Comparison of ENCODE assay signal across 10 cellular contexts in genomic region chr9:121929893-121930875, GRCh38.
DNase-seq lines count a peak whose midpoint lies in the region; ATAC-seq and TF ChIP-seq lines count a peak whose summit lies in the region.
"Had no signal": no experiment of that assay in that cellular context is flagged by ENCODE, and none has a peak within 500 bp of the region (broad histone marks: within the 10 kb centered on the region; RNA-seq: fewer than 3 reads in every experiment).

No MANE protein-coding gene starts in this region.

- no peaks in the 10 kb centered on the region for H3K27me3 Mint-ChIP-seq in GM23338 (ENCODE audit: insufficient read depth, low read depth, poor library complexity)
- H3K27me3 Mint-ChIP-seq: natural killer cell treated with Interleukin-12 subunit alpha and Interleukin-12 subunit beta and Interleukin-15 and Interleukin-18, amount 100 ng/mL, for 72 hours had no signal

- H2AFZ ChIP-seq in DND-41 (ENCODE audit: low read depth, low read length), result no peak overlapping the region
- H2AFZ ChIP-seq in GM23338, result peak overlapping the region; percentile 49; the same call in 1 of the 2 replicates

- H3F3A ChIP-seq in GM23338 (replicated peaks; ENCODE audit: low read depth), result no peaks in the 10 kb centered on the region

- H3K4me2 ChIP-seq in DND-41 (ENCODE audit: insufficient read depth, low read length), result no peak overlapping the region
- no peak overlapping the region for H3K4me2 ChIP-seq in GM23338

- H3K9me2 ChIP-seq in GM23338 (ENCODE audit: insufficient read depth), result no peaks in the 10 kb centered on the region

- H3K4me1 ChIP-seq in DND-41 (ENCODE audit: insufficient read depth, low read length) (no peaks in the 10 kb centered on the region), GM23338 (ENCODE audit: insufficient read depth) (no peaks in the 10 kb centered on the region), body of pancreas (no peaks in the 10 kb centered on the region)

- TF ChIP-seq POLR2A in body of pancreas (IDR thresholded peaks at IDR 0.05), result no peak

- intact Hi-C loops in body of pancreas (cut with DNase I), result no loop called here

- no peaks in the 10 kb centered on the region for H3K9me3 Mint-ChIP-seq in GM23338
- H3K9me3 Mint-ChIP-seq: natural killer cell treated with Interleukin-12 subunit alpha and Interleukin-12 subunit beta and Interleukin-15 and Interleukin-18, amount 100 ng/mL, for 72 hours had no signal

- H3K4me3 ChIP-seq in DND-41 (ENCODE audit: low read depth in 1 of 2, low read length in 2 of 2) (no peak overlapping the region), GM23338 (no peak overlapping the region), WI38 (ENCODE audit: low read depth, low read length) (no peak overlapping the region), body of pancreas (no peak overlapping the region)

- 81 to 82% methylated on average over 10 to 12 of the region's 12 CpGs for WGBS in body of pancreas, 2 donors

- ATAC-seq in DND-41 (ENCODE audit: insufficient read depth, low read depth) (no peak), GM23338 (peak; percentile 97), HG03175 (IDR thresholded peaks at IDR 0.05; ENCODE audit: unreplicated experiment) (no peak), body of pancreas (no peak), GM21447 (IDR thresholded peaks at IDR 0.05; ENCODE audit: unreplicated experiment) (no peak)
- ATAC-seq: natural killer cell treated with Interleukin-12 subunit alpha and Interleukin-12 subunit beta and Interleukin-15 and Interleukin-18, amount 100 ng/mL, for 72 hours; stimulated activated naive CD8-positive, alpha-beta T cell treated with anti-CD3 and anti-CD28 coated beads, Interleukin-15, Interleukin-2, amounts not matched to agents 100 U/mL and 50 U/mL, for 24 hours had no signal

- H3K9me3 ChIP-seq in DND-41 (ENCODE audit: insufficient read depth, low read length, severe bottlenecking), result no peaks in the 10 kb centered on the region
- H3K9me3 ChIP-seq in body of pancreas, result no peaks in the 10 kb centered on the region

- H3K4me1 Mint-ChIP-seq in GM23338, result peaks cover 5% of the 10 kb centered on the region

- H3K79me2 ChIP-seq in DND-41 (ENCODE audit: insufficient read depth, low read length), result no peaks in the 10 kb centered on the region
- no peaks in the 10 kb centered on the region for H3K79me2 ChIP-seq in GM23338 (replicated peaks; ENCODE audit: insufficient read depth)

- no peak overlapping the region for H3K27ac Mint-ChIP-seq in GM23338
- H3K27ac Mint-ChIP-seq: natural killer cell treated with Interleukin-12 subunit alpha and Interleukin-12 subunit beta and Interleukin-15 and Interleukin-18, amount 100 ng/mL, for 72 hours had no signal

- H3K36me3 Mint-ChIP-seq in GM23338 (ENCODE audit: low read depth), result no peaks in the 10 kb centered on the region
- H3K36me3 Mint-ChIP-seq: natural killer cell treated with Interleukin-12 subunit alpha and Interleukin-12 subunit beta and Interleukin-15 and Interleukin-18, amount 100 ng/mL, for 72 hours had no signal

- H3K27ac ChIP-seq in DND-41 (ENCODE audit: low read length), result no peak overlapping the region
- no peak overlapping the region for H3K27ac ChIP-seq in GM23338 (ENCODE audit: low read depth)
- H3K27ac ChIP-seq in body of pancreas, result no peak overlapping the region

- H4K20me1 ChIP-seq in DND-41 (ENCODE audit: insufficient read depth, low read length) (no peaks in the 10 kb centered on the region), GM23338 (replicated peaks; ENCODE audit: insufficient read depth) (no peaks in the 10 kb centered on the region)

- TF ChIP-seq CTCF in DND-41 (IDR thresholded peaks at IDR 0.05; ENCODE audit: borderline replicate concordance, extremely low read depth, low read length, poor library complexity, severe bottlenecking) (peak; percentile 4), GM23338 (conservative IDR thresholded peaks at IDR 0.05; ENCODE audit: low read depth in 2 of 2) (peak; percentile 67 to 91), WI38 (IDR thresholded peaks at IDR 0.05; ENCODE audit: low read depth, low read length) (0 out of 2 replicates have a peak, but pooled peaks have one; percentile 17), body of pancreas (IDR thresholded peaks at IDR 0.05) (no peak)

- DNase-seq in DND-41, result no peak
- DNase-seq in GM23338 (ENCODE audit: low spot score), result peak; percentile 81
- DNase-seq in left kidney (ENCODE audit: low read depth, low spot score), result peak; percentile 79
- no peak for DNase-seq in body of pancreas
- no peak for DNase-seq in NCI-H1105 (lab: John Stamatoyannopoulos, UW)
- DNase-seq: stimulated activated naive CD8-positive, alpha-beta T cell treated with anti-CD3 and anti-CD28 coated beads, Interleukin-15, Interleukin-2, amounts not matched to agents 100 U/mL and 50 U/mL, for 24 hours had no signal

- H3K36me3 ChIP-seq in DND-41 (ENCODE audit: insufficient read depth, low read length) (no peaks in the 10 kb centered on the region), GM23338 (ENCODE audit: insufficient read depth) (no peaks in the 10 kb centered on the region), body of pancreas (replicated peaks in 1 of 2; ENCODE audit: insufficient read depth in 1 of 2, low read depth in 2 of 2) (no peaks in the 10 kb centered on the region)

- no peaks in the 10 kb centered on the region for H3K27me3 ChIP-seq in DND-41 (ENCODE audit: insufficient read depth, low read length, poor library complexity)
- H3K27me3 ChIP-seq in GM23338 (ENCODE audit: insufficient read depth), result no peaks in the 10 kb centered on the region
- H3K27me3 ChIP-seq in body of pancreas, result no peaks in the 10 kb centered on the region

- H3K9ac ChIP-seq in DND-41 (ENCODE audit: low read depth, low read length), result no peak overlapping the region

- H3K4me3 Mint-ChIP-seq in GM23338, result no peak overlapping the region
- H3K4me3 Mint-ChIP-seq: natural killer cell treated with Interleukin-12 subunit alpha and Interleukin-12 subunit beta and Interleukin-15 and Interleukin-18, amount 100 ng/mL, for 72 hours had no signal

TF ChIP-seq in GM23338, 12 proteins besides CTCF, POLR2A, EP300 and RAD21 (continues in another document):
- no peak for TF ChIP-seq EZH2phosphoT487 (IDR thresholded peaks at IDR 0.05; ENCODE audit: unreplicated experiment)
- TF ChIP-seq ZNF331 (CRISPR knock-in tag; IDR thresholded peaks at IDR 0.05; ENCODE audit: low read depth), result no peak
- no peak for TF ChIP-seq ZNF114 (CRISPR knock-in tag; IDR thresholded peaks at IDR 0.05)
- no peak for TF ChIP-seq NANOG (IDR thresholded peaks at IDR 0.05; ENCODE audit: borderline replicate concordance)
- no peak for TF ChIP-seq CREB1 (CRISPR knock-in tag; IDR thresholded peaks at IDR 0.05; ENCODE audit: low read depth)
- no peak for TF ChIP-seq ETS1 (IDR thresholded peaks at IDR 0.05)

Comparison
In these comparisons a context has a peak if more than half of its experiments do, and no peak if none do; other contexts are left out.
1. DNase-seq: peak in GM23338 (single experiment) and left kidney (single experiment); none in DND-41 (single experiment), body of pancreas (0 of 4) and NCI-H1105 (single experiment).
2. CTCF ChIP-seq: peak in DND-41 (single experiment), GM23338 (2 of 2) and WI38 (single experiment); none in body of pancreas (0 of 7).